In the genomic region with DNA sequence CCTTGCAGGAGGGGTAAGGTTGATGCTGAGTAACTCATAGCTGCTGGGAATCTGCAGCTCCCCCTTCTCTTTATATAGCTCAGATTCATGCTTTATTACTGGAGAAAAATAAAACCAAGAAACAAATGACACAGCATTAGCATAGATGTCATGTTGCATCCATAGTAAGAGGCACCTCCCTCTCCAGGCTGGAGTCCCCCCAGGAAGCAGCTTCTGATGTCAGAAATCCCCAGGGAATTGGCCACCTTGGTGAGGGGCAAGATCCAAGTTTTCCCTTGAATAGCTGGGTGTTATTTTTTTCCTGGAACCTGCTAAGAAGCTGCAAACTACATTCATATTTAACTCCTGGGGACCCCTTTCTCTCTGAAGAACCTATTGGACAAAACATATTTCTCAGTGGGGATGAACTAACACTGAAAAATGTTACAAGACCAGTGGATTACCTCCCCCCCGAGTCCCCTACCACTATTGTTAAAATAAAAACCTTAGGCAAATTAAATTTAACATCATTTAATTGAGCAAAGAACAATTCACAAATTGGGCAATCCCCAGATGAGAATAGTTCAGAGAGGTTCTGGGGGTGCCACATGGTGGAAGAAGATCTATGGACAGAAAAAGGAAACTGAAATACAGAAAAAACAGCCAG, we compare ENCODE assay signal across 17 cellular contexts.
"Had no signal": no experiment of that assay in that cellular context is flagged by ENCODE, and none has a peak within 500 bp of the region (broad histone marks: within the 10 kb centered on the region; RNA-seq: fewer than 3 reads in every experiment).

No MANE protein-coding gene starts in this region.

- H3K27ac Mint-ChIP-seq: naive thymus-derived CD4-positive, alpha-beta T cell; nephron progenitor cell had no signal

- FAIRE-seq: frontal cortex had no signal

- H3K36me3 ChIP-seq: heart left ventricle, tibial nerve, upper lobe of right lung, vagina had no signal

- H3K9me3 ChIP-seq: testis, upper lobe of right lung, vagina had no signal

- H3K4me3 ChIP-seq: dorsolateral prefrontal cortex, heart left ventricle, smooth muscle cell, testis, tibial nerve, upper lobe of right lung, vagina had no signal

- DNase-seq: cortex of kidney; dorsolateral prefrontal cortex; effector CD8-positive, alpha-beta T cell; heart left ventricle; hippocampal formation; kidney glomerular epithelial cell; mammary epithelial cell; naive thymus-derived CD4-positive, alpha-beta T cell; nephron progenitor cell; right cardiac atrium; stimulated activated naive CD4-positive, alpha-beta T cell treated with Interleukin-2 at 50 U/mL for 16 hours; testis; upper lobe of right lung had no signal

- ATAC-seq: heart left ventricle; naive thymus-derived CD4-positive, alpha-beta T cell; right cardiac atrium had no signal

- H3K4me3 Mint-ChIP-seq: naive thymus-derived CD4-positive, alpha-beta T cell; nephron progenitor cell had no signal

- H3K27ac ChIP-seq: dorsolateral prefrontal cortex, heart left ventricle, testis, tibial nerve, upper lobe of right lung, vagina had no signal

- H3K4me1 Mint-ChIP-seq: naive thymus-derived CD4-positive, alpha-beta T cell; nephron progenitor cell had no signal

- H3K27me3 ChIP-seq: heart left ventricle, testis, tibial nerve, upper lobe of right lung, vagina had no signal

- H3K4me1 ChIP-seq: heart left ventricle, testis, tibial nerve, upper lobe of right lung, vagina had no signal

- H3K4me2 ChIP-seq: smooth muscle cell had no signal
